In the genomic region with DNA sequence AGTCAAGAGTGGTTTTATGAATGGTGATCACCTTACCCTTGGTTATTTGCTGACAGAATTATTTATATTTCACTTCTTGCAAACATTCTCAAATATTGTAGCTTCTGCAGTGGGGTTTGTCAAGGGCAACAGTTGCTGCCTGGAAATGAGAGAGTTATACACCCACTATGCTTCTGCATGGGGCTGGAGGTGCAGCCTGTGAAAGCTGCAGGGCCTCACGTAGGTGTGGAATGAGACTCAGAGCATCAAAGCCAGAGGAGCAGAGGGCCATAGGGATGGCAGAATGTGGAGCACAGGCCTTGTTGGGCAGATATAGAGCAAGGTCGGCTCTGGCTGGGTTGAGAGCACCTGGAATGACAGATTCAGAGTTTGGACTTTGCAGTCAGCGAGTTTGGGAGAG, we compare ENCODE assay signal across 21 cellular contexts.
DNase-seq lines count a peak whose midpoint lies in the region; ATAC-seq and TF ChIP-seq lines count a peak whose summit lies in the region.
"Had no signal": no experiment of that assay in that cellular context is flagged by ENCODE, and none has a peak within 500 bp of the region (broad histone marks: within the 10 kb centered on the region; RNA-seq: fewer than 3 reads in every experiment).

No MANE protein-coding gene starts in this region.

- no peak overlapping the region for H2BK15ac ChIP-seq in mesenchymal stem cell (ENCODE audit: low read depth, poor library complexity, severe bottlenecking)

- H3K9me3 ChIP-seq in CD8-positive, alpha-beta memory T cell (ENCODE audit: low read length): no peaks in the 10 kb centered on the region
- H3K9me3 ChIP-seq in mesenchymal stem cell (ENCODE audit: control insufficient read depth, low read length): no peaks in the 10 kb centered on the region
- H3K9me3 ChIP-seq: body of pancreas, esophagus muscularis mucosa, MG63 had no signal

- peaks cover 18% of the 10 kb centered on the region for H3K27me3 ChIP-seq in CD8-positive, alpha-beta memory T cell (ENCODE audit: insufficient read depth, low read length, poor library complexity, severe bottlenecking)
- peaks cover 65% of the 10 kb centered on the region in 2 experiments for H3K27me3 ChIP-seq in mesenchymal stem cell (ENCODE audit: control insufficient read depth in 1 of 2, insufficient read depth in 1 of 2, low read length in 2 of 2)
- H3K27me3 ChIP-seq: body of pancreas had no signal

- H2AK5ac ChIP-seq in mesenchymal stem cell (ENCODE audit: low read length, severe bottlenecking): no peak overlapping the region

- no peak overlapping the region for H3K9ac ChIP-seq in mesenchymal stem cell (ENCODE audit: low read length)

- WGBS in mesenchymal stem cell: 80% methylated on average over 3 of the region's 3 CpGs

- H3K4me3 Mint-ChIP-seq in CD8-positive, alpha-beta memory T cell: peak overlapping the region in 6 of 7 donors; percentile 21 to 78 (median 72)
- peak overlapping the region in 2 of 3 donors; percentile 59 to 60 for H3K4me3 Mint-ChIP-seq in T-cell
- H3K4me3 Mint-ChIP-seq in effector memory CD8-positive, alpha-beta T cell: peak overlapping the region; percentile 54 to 82
- peak overlapping the region; percentile 88 for H3K4me3 Mint-ChIP-seq in neural crest cell
- H3K4me3 Mint-ChIP-seq: activated CD4-positive, alpha-beta memory T cell treated with anti-CD3 and anti-CD28 coated beads, Interleukin-2, amount 10 ng/mL, durations not matched to agents 7 days and 5 days had no signal

- no peaks in the 10 kb centered on the region for H3K79me1 ChIP-seq in mesenchymal stem cell (replicated peaks; ENCODE audit: low read length, poor library complexity, severe bottlenecking)

- H4K8ac ChIP-seq in mesenchymal stem cell (ENCODE audit: low read length): no peak overlapping the region

- no peak overlapping the region for H3K4me2 ChIP-seq in mesenchymal stem cell (ENCODE audit: low read length, poor library complexity, severe bottlenecking)

- H3K4me1 ChIP-seq in CD8-positive, alpha-beta memory T cell (ENCODE audit: insufficient read depth, low read length): no peaks in the 10 kb centered on the region
- peaks cover 13% of the 10 kb centered on the region for H3K4me1 ChIP-seq in mesenchymal stem cell (ENCODE audit: control insufficient read depth, insufficient read depth, low read depth, low read length)

- H3K4me3 ChIP-seq in CD8-positive, alpha-beta memory T cell (ENCODE audit: low read length): no peak overlapping the region
- H3K4me3 ChIP-seq in mesenchymal stem cell (ENCODE audit: insufficient read depth in 1 of 2, low read depth in 1 of 2, low read length in 2 of 2): no peak overlapping the region
- H3K4me3 ChIP-seq: body of pancreas, MG63 had no signal

- no peak for TF ChIP-seq CTCF in neural crest cell (conservative IDR thresholded peaks at IDR 0.05)

- CTCF ChIA-PET in CD8-positive, alpha-beta memory T cell (lab: Charles Lee): interaction anchor here (1.4 kb wide), 1 partner anchor 168 kb away, joined by 3 read pairs; no protein-coding TSS in a partner anchor
- CTCF ChIA-PET in T-cell (lab: Charles Lee): no interaction called here

- peaks cover 37 to 61% of the 10 kb centered on the region in 2 donors for H3K27me3 Mint-ChIP-seq in CD8-positive, alpha-beta memory T cell
- H3K27me3 Mint-ChIP-seq in T-cell (peaks cover 47 to 52% of the 10 kb centered on the region in 2 donors), neural crest cell (ENCODE audit: low read depth) (peaks cover 70% of the 10 kb centered on the region)
- H3K27me3 Mint-ChIP-seq in effector memory CD8-positive, alpha-beta T cell: peaks cover 51 to 75% of the 10 kb centered on the region in 2 donors

- no peak overlapping the region for H2AFZ ChIP-seq in mesenchymal stem cell (ENCODE audit: low read depth, low read length)

- H3K4ac ChIP-seq in mesenchymal stem cell (ENCODE audit: low read depth in 1 of 2, low read length in 2 of 2): no peak overlapping the region

- POLR2A ChIA-PET in CD8-positive, alpha-beta memory T cell (lab: Charles Lee): no interaction called here
- POLR2A ChIA-PET in T-cell (lab: Charles Lee): no interaction called here

- H3K27ac Mint-ChIP-seq in CD8-positive, alpha-beta memory T cell: peak overlapping the region in 1 of 8 donors; percentile 25
- H3K27ac Mint-ChIP-seq in T-cell (no peak overlapping the region), neural crest cell (ENCODE audit: unreplicated experiment) (no peak overlapping the region)
- no peak overlapping the region for H3K27ac Mint-ChIP-seq in effector memory CD8-positive, alpha-beta T cell
- H3K27ac Mint-ChIP-seq: activated CD4-positive, alpha-beta memory T cell treated with anti-CD3 and anti-CD28 coated beads, Interleukin-2, amount 10 ng/mL, durations not matched to agents 7 days and 5 days had no signal

- H3K14ac ChIP-seq in mesenchymal stem cell (ENCODE audit: low read length in 2 of 2): no peak overlapping the region

- peak overlapping the region in 1 of 2 experiments; percentile 23 for H3K23ac ChIP-seq in mesenchymal stem cell (ENCODE audit: low read length in 2 of 2)

- peaks cover 0 to 2% (median 0%) of the 10 kb centered on the region in 3 donors for H3K36me3 Mint-ChIP-seq in CD8-positive, alpha-beta memory T cell
- no peaks in the 10 kb centered on the region for H3K36me3 Mint-ChIP-seq in T-cell
- peaks cover 2% of the 10 kb centered on the region for H3K36me3 Mint-ChIP-seq in effector memory CD8-positive, alpha-beta T cell (ENCODE audit: insufficient read depth)
- no peaks in the 10 kb centered on the region for H3K36me3 Mint-ChIP-seq in neural crest cell (ENCODE audit: low read depth)

- DNase-seq in CD8-positive, alpha-beta memory T cell: no peak
- no peak for DNase-seq in T-cell
- DNase-seq in effector memory CD8-positive, alpha-beta T cell: no peak
- no peak for DNase-seq in neural crest cell (ENCODE audit: low read depth, low spot score)
- DNase-seq in mesenchymal stem cell: no peak
- DNase-seq in NCI-H2107 treated with DMSO at 0.1 percent for 48 hours (lab: John Stamatoyannopoulos, UW; ENCODE audit: unreplicated experiment): no peak
- DNase-seq: activated CD4-positive, alpha-beta memory T cell treated with anti-CD3 and anti-CD28 coated beads, Interleukin-2, amount 10 ng/mL, durations not matched to agents 7 days and 5 days; activated gamma-delta T cell; body of pancreas; GF-D8; hippocampal formation; KG1; mammary epithelial cell; MG63; SHP77 treated with DMSO at 0.1 percent for 48 hours; small intestine had no signal

- peaks cover 10 to 15% (median 12%) of the 10 kb centered on the region in 3 donors for H3K4me1 Mint-ChIP-seq in CD8-positive, alpha-beta memory T cell
- peaks cover 9 to 12% (median 10%) of the 10 kb centered on the region in 3 donors for H3K4me1 Mint-ChIP-seq in T-cell
- peaks cover 8 to 10% of the 10 kb centered on the region in 2 donors for H3K4me1 Mint-ChIP-seq in effector memory CD8-positive, alpha-beta T cell (ENCODE audit: low read depth in 2 of 2)
- peaks cover 30% of the 10 kb centered on the region for H3K4me1 Mint-ChIP-seq in neural crest cell

- H2BK12ac ChIP-seq in mesenchymal stem cell (ENCODE audit: low read length in 2 of 2): no peak overlapping the region

- no peak overlapping the region for H4K91ac ChIP-seq in mesenchymal stem cell (ENCODE audit: low read length)

- H3K27ac ChIP-seq in CD8-positive, alpha-beta memory T cell (ENCODE audit: low read depth, low read length): no peak overlapping the region
- no peak overlapping the region for H3K27ac ChIP-seq in mesenchymal stem cell (ENCODE audit: low read length, poor library complexity, severe bottlenecking)
- H3K27ac ChIP-seq: body of pancreas, esophagus muscularis mucosa had no signal

- H3K36me3 ChIP-seq in CD8-positive, alpha-beta memory T cell (ENCODE audit: insufficient read depth, low read length): no peaks in the 10 kb centered on the region
- H3K36me3 ChIP-seq in mesenchymal stem cell (ENCODE audit: control insufficient read depth in 1 of 2, insufficient read depth in 2 of 2, low read depth in 1 of 2, low read length in 2 of 2): no peaks in the 10 kb centered on the region
- H3K36me3 ChIP-seq: esophagus muscularis mucosa, MG63 had no signal

- no peaks in the 10 kb centered on the region for H3K9me3 Mint-ChIP-seq in CD8-positive, alpha-beta memory T cell
- H3K9me3 Mint-ChIP-seq in T-cell (no peaks in the 10 kb centered on the region), neural crest cell (no peaks in the 10 kb centered on the region)
- H3K9me3 Mint-ChIP-seq in effector memory CD8-positive, alpha-beta T cell: no peaks in the 10 kb centered on the region
- H3K9me3 Mint-ChIP-seq: activated CD4-positive, alpha-beta memory T cell treated with anti-CD3 and anti-CD28 coated beads, Interleukin-2, amount 10 ng/mL, durations not matched to agents 7 days and 5 days had no signal

- no peak overlapping the region for H2BK5ac ChIP-seq in mesenchymal stem cell (ENCODE audit: low read depth, low read length, poor library complexity, severe bottlenecking)

- H3K18ac ChIP-seq in mesenchymal stem cell (ENCODE audit: low read depth in 1 of 2, low read length in 2 of 2): no peak overlapping the region

- no peak overlapping the region for H2BK120ac ChIP-seq in mesenchymal stem cell (ENCODE audit: low read depth, low read length)

- no peak for ATAC-seq in T-cell (replicated peaks in 1 of 4)
- no peak for ATAC-seq in effector memory CD8-positive, alpha-beta T cell (replicated peaks)
- ATAC-seq in GM19467 (IDR thresholded peaks at IDR 0.05; ENCODE audit: unreplicated experiment): no peak
- ATAC-seq: activated CD4-positive, CD25-positive, alpha-beta regulatory T cell treated with anti-CD3 and anti-CD28 coated beads, Interleukin-2, amount 50 U/mL, for 24 hours; body of pancreas; left colon; Panc1 had no signal
